In the genomic region with DNA sequence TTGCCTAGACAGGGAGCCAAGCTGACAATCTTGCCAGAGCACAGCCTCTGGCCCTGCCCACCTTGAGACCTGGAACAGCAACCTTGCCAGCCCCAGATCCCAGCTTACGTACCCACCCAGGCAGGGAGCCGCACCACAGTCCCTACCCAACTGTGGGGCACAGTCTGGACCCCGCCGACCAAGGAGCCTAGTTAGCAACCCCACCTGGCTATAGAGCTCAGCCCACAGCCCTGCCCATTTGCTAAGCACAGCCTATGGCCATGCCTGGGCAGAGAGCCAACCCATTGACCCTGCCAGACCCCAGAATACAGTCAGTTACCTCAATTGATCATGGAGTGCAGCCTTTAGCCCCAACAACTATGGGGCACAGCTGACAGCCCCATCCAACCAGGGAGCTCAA, we compare ENCODE assay signal across 18 cellular contexts.
"Had no signal": no experiment of that assay in that cellular context is flagged by ENCODE, and none has a peak within 500 bp of the region (broad histone marks: within the 10 kb centered on the region; RNA-seq: fewer than 3 reads in every experiment).

No MANE protein-coding gene starts in this region.

- H3K4me3 ChIP-seq: left lung, mucosa of descending colon, stomach had no signal

- H3K9me3 Mint-ChIP-seq: endodermal cell had no signal

- H3K36me3 Mint-ChIP-seq: activated naive CD8-positive, alpha-beta T cell; naive B cell had no signal

- H3K4me3 Mint-ChIP-seq: activated naive CD8-positive, alpha-beta T cell; endodermal cell; naive B cell; T-helper 17 cell had no signal

- ATAC-seq: left lung, mucosa of descending colon, T-helper 17 cell had no signal

- DNase-seq: activated CD4-positive, alpha-beta T cell treated with anti-CD3 and anti-CD28 coated beads, Interleukin-2, amount 50 U/mL, for 4 hours; activated gamma-delta T cell; caudate nucleus; foreskin fibroblast; glutamatergic neuron; hippocampal formation; mesenchymal stem cell; naive B cell; stimulated activated CD4-positive, alpha-beta T cell treated with anti-CD3 and anti-CD28 coated beads, Interleukin-2, amount 100 ng/mL, for 24 hours; stomach; T-helper 17 cell; trophoblast cell had no signal

- H3K27me3 Mint-ChIP-seq: activated naive CD8-positive, alpha-beta T cell; naive B cell; T-helper 17 cell had no signal

- H3K36me3 ChIP-seq: left lung had no signal

- H3K27ac ChIP-seq: epithelial cell of prostate, left lung, parathyroid adenoma, stomach had no signal

- H3K27me3 ChIP-seq: left lung, stomach had no signal

- H3K9me3 ChIP-seq: left lung, mucosa of descending colon, stomach had no signal

- H3K4me1 ChIP-seq: left lung, parathyroid adenoma, stomach had no signal

- H3K27ac Mint-ChIP-seq: activated naive CD8-positive, alpha-beta T cell; endodermal cell; T-helper 17 cell had no signal

- H3K4me1 Mint-ChIP-seq: naive B cell, T-helper 17 cell had no signal
